Comparison of ENCODE assay signal across 8 cellular contexts in the genomic region with DNA sequence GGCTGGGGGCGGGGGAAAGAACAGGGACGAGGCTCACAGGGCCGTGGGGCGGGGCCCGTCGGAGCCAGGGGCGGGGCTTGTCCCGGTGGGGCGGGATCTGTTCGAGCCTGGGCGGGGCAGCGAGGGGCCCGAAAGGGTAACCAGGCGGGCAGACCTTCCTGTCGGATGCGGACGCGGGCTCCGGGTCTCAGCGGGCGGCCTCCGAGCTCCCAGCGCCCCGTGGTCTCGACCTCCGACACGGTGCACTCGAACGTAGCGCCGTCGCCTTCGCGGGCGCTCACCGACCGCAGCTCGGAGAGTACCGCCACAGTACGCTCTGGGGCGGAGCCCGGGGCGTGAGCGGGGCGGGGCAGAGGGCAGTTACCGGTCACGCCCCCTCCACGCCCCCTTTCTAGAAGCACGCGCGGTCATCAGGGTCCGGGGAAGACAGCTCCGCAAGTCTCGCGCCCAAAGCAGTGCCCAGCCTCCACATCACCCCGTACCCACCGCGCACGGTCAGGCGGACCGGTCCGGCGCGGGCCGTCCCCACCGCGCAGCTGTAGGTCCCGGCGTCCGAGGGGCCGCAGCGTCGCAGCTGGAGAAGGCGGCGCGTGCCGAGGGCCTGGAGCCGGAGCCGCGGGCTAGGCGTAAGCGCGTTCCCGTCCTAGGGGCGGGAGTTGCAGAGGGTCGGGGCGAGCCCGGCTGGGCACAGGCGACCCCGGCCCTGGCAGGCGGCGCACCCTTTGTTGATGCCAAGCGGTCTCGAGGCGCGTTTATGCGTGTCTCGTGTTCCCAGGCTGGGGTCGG. TPM values are rescaled to one million over a fixed set of nuclear protein-coding genes. Genes with fewer than 3 reads are reported as not detected.
A peak's percentile ranks its signal among the peaks of the same experiment; 100 is the strongest.
DNase-seq lines count a peak whose midpoint lies in the region; ATAC-seq and TF ChIP-seq lines count a peak whose summit lies in the region.

No MANE protein-coding gene starts in this region.

- peaks cover 0 to 6% (median 0%) of the 10 kb centered on the region in 7 donors for H3K9me3 Mint-ChIP-seq in CD4-positive, CD25-positive, alpha-beta regulatory T cell
- no peaks in the 10 kb centered on the region for H3K9me3 Mint-ChIP-seq in activated T-helper 1 cell treated with anti-CD3 and anti-CD28 coated beads, Interleukin-12 subunit alpha, Interleukin-12 subunit beta, Interleukin-2, Interleukin-4 antibody, amounts not matched to agents 30 ng/mL and 10 ng/mL and 1 ng/mL, durations not matched to agents 14 hours and 24 hours and 36 hours
- H3K9me3 Mint-ChIP-seq in naive thymus-derived CD8-positive, alpha-beta T cell, result no peaks in the 10 kb centered on the region

- H3K4me3 Mint-ChIP-seq in CD4-positive, CD25-positive, alpha-beta regulatory T cell, result peak overlapping the region; percentile 71 to 84 (median 78)
- H3K4me3 Mint-ChIP-seq in activated T-helper 1 cell treated with anti-CD3 and anti-CD28 coated beads, Interleukin-12 subunit alpha, Interleukin-12 subunit beta, Interleukin-2, Interleukin-4 antibody, amounts not matched to agents 30 ng/mL and 10 ng/mL and 1 ng/mL, durations not matched to agents 14 hours and 24 hours and 36 hours, result peak overlapping the region; percentile 84
- H3K4me3 Mint-ChIP-seq in naive thymus-derived CD8-positive, alpha-beta T cell, result peak overlapping the region; percentile 69 to 90 (median 77)

- no peak overlapping the region for H3K27ac ChIP-seq in CD4-positive, CD25-positive, alpha-beta regulatory T cell (ENCODE audit: insufficient read depth, low read length, poor library complexity, severe bottlenecking)

- H3K4me1 Mint-ChIP-seq in CD4-positive, CD25-positive, alpha-beta regulatory T cell, result peaks cover 0 to 18% (median 2%) of the 10 kb centered on the region in 4 donors
- no peaks in the 10 kb centered on the region for H3K4me1 Mint-ChIP-seq in activated T-helper 1 cell treated with anti-CD3 and anti-CD28 coated beads, Interleukin-12 subunit alpha, Interleukin-12 subunit beta, Interleukin-2, Interleukin-4 antibody, amounts not matched to agents 30 ng/mL and 10 ng/mL and 1 ng/mL, durations not matched to agents 14 hours and 24 hours and 36 hours (ENCODE audit: low read depth)
- peaks cover 7 to 16% (median 11%) of the 10 kb centered on the region in 4 donors for H3K4me1 Mint-ChIP-seq in naive thymus-derived CD8-positive, alpha-beta T cell

- DNase-seq in CD4-positive, CD25-positive, alpha-beta regulatory T cell, result peak; percentile 65 to 73 (median 72)
- DNase-seq in OCI-M2 (lab: John Stamatoyannopoulos, UW; ENCODE audit: unreplicated experiment) (peak; percentile 56), fibroblast of mammary gland (ENCODE audit: low read depth) (peak; percentile 65)
- peak; percentile 80 for DNase-seq in activated T-helper 1 cell treated with anti-CD3 and anti-CD28 coated beads, Interleukin-12 subunit alpha, Interleukin-12 subunit beta, Interleukin-2, Interleukin-4 antibody, amounts not matched to agents 30 ng/mL and 10 ng/mL and 1 ng/mL, durations not matched to agents 14 hours and 24 hours and 36 hours (ENCODE audit: low spot score)
- peak; percentile 67 to 82 (median 77) for DNase-seq in naive thymus-derived CD8-positive, alpha-beta T cell
- DNase-seq in stimulated activated CD8-positive, alpha-beta memory T cell treated with anti-CD3 and anti-CD28 coated beads, Interleukin-7, amount 100 ng/mL, for 48 hours (ENCODE audit: extremely low read depth in 1 of 2, low read depth in 1 of 2), result peak; percentile 57 to 73

- no peak overlapping the region for H3K27ac Mint-ChIP-seq in CD4-positive, CD25-positive, alpha-beta regulatory T cell
- no peak overlapping the region for H3K27ac Mint-ChIP-seq in activated T-helper 1 cell treated with anti-CD3 and anti-CD28 coated beads, Interleukin-12 subunit alpha, Interleukin-12 subunit beta, Interleukin-2, Interleukin-4 antibody, amounts not matched to agents 30 ng/mL and 10 ng/mL and 1 ng/mL, durations not matched to agents 14 hours and 24 hours and 36 hours
- peak overlapping the region in 1 of 10 donors; percentile 43 for H3K27ac Mint-ChIP-seq in naive thymus-derived CD8-positive, alpha-beta T cell

- no peaks in the 10 kb centered on the region for H3K36me3 ChIP-seq in CD4-positive, CD25-positive, alpha-beta regulatory T cell (ENCODE audit: control insufficient read depth, insufficient read depth, low read length)

- POLR2A ChIA-PET in naive thymus-derived CD8-positive, alpha-beta T cell (lab: Charles Lee), result interaction anchor here (0.9 to 1.5 kb wide), 2 partner anchors 50 to 54 kb away, joined by 3 to 4 read pairs; partner anchors contain the start of gene GMPPA

- peak; percentile 79 to 82 for ATAC-seq in CD4-positive, CD25-positive, alpha-beta regulatory T cell (ENCODE audit: low read depth in 2 of 2)
- ATAC-seq in GM19455 (IDR thresholded peaks at IDR 0.05; ENCODE audit: unreplicated experiment) (peak; percentile 89), HG03558 (IDR thresholded peaks at IDR 0.05; ENCODE audit: extremely low read depth, unreplicated experiment) (peak; percentile 76)
- ATAC-seq in naive thymus-derived CD8-positive, alpha-beta T cell, result peak; percentile 92

- no peak for TF ChIP-seq CTCF in fibroblast of mammary gland (conservative IDR thresholded peaks at IDR 0.05; ENCODE audit: control insufficient read depth, insufficient read depth, low read depth, low read length)

- intact Hi-C loops in activated T-helper 1 cell treated with anti-CD3 and anti-CD28 coated beads, Interleukin-12 subunit alpha, Interleukin-12 subunit beta, Interleukin-2, Interleukin-4 antibody, amounts not matched to agents 30 ng/mL and 10 ng/mL and 1 ng/mL, durations not matched to agents 14 hours and 24 hours and 36 hours (cut with micrococcal nuclease), result loop anchor here (1.0 kb wide), 4 partner anchors 8 to 164 kb away; partner anchors contain the start of genes GMPPA, STK11IP and TMEM198

- no peak overlapping the region for H3K4me3 ChIP-seq in CD4-positive, CD25-positive, alpha-beta regulatory T cell (ENCODE audit: low read depth, low read length)
- H3K4me3 ChIP-seq in fibroblast of mammary gland (ENCODE audit: control insufficient read depth, low read depth, low read length), result peak overlapping the region; percentile 55

- H3K4me1 ChIP-seq in CD4-positive, CD25-positive, alpha-beta regulatory T cell (ENCODE audit: control insufficient read depth, insufficient read depth, low read length, poor library complexity, severe bottlenecking), result peaks cover 18% of the 10 kb centered on the region

- H3K36me3 Mint-ChIP-seq in CD4-positive, CD25-positive, alpha-beta regulatory T cell, result no peaks in the 10 kb centered on the region
- H3K36me3 Mint-ChIP-seq in activated T-helper 1 cell treated with anti-CD3 and anti-CD28 coated beads, Interleukin-12 subunit alpha, Interleukin-12 subunit beta, Interleukin-2, Interleukin-4 antibody, amounts not matched to agents 30 ng/mL and 10 ng/mL and 1 ng/mL, durations not matched to agents 14 hours and 24 hours and 36 hours (ENCODE audit: low read depth), result no peaks in the 10 kb centered on the region
- H3K36me3 Mint-ChIP-seq in naive thymus-derived CD8-positive, alpha-beta T cell, result no peaks in the 10 kb centered on the region

- H3K27me3 Mint-ChIP-seq in CD4-positive, CD25-positive, alpha-beta regulatory T cell, result peaks cover 48% of the 10 kb centered on the region
- H3K27me3 Mint-ChIP-seq in activated T-helper 1 cell treated with anti-CD3 and anti-CD28 coated beads, Interleukin-12 subunit alpha, Interleukin-12 subunit beta, Interleukin-2, Interleukin-4 antibody, amounts not matched to agents 30 ng/mL and 10 ng/mL and 1 ng/mL, durations not matched to agents 14 hours and 24 hours and 36 hours (ENCODE audit: insufficient read depth), result peaks cover 27% of the 10 kb centered on the region
- H3K27me3 Mint-ChIP-seq in naive thymus-derived CD8-positive, alpha-beta T cell, result peaks cover 23 to 62% (median 36%) of the 10 kb centered on the region in 5 donors

- H3K27me3 ChIP-seq in CD4-positive, CD25-positive, alpha-beta regulatory T cell (ENCODE audit: control insufficient read depth, insufficient read depth, low read length), result peaks cover 13% of the 10 kb centered on the region

- H3K9me3 ChIP-seq in CD4-positive, CD25-positive, alpha-beta regulatory T cell (ENCODE audit: control insufficient read depth in 2 of 2, low read length in 2 of 2), result no peaks in the 10 kb centered on the region

RNA-seq across cellular contexts. Expression of gene TMEM198, which starts 8.7 kb away (rescaled TPM):
- 0.62 TPM for total RNA-seq in CD4-positive, CD25-positive, alpha-beta regulatory T cell
- not detected for polyA plus RNA-seq in CD4-positive, CD25-positive, alpha-beta regulatory T cell
- 2.9 and 3.3 TPM in 2 replicates for total RNA-seq in activated T-helper 1 cell treated with anti-CD3 and anti-CD28 coated beads, Interleukin-12 subunit alpha, Interleukin-12 subunit beta, Interleukin-2, Interleukin-4 antibody, amounts not matched to agents 30 ng/mL and 10 ng/mL and 1 ng/mL, durations not matched to agents 14 hours and 24 hours and 36 hours
- total RNA-seq in naive thymus-derived CD8-positive, alpha-beta T cell, result under 1 TPM; 0.36 to 0.49 TPM
- polyA plus RNA-seq in naive thymus-derived CD8-positive, alpha-beta T cell, result under 1 TPM in 1 of 3 donors, not detected in 2; 0.21 TPM

RNA-seq across cellular contexts. Expression of gene CHPF, which starts 9.0 kb away (rescaled TPM):
- total RNA-seq in CD4-positive, CD25-positive, alpha-beta regulatory T cell, result 4.5 TPM
- 1 to 10 TPM; 3.0 to 6.6 (median 4.4) TPM for polyA plus RNA-seq in CD4-positive, CD25-positive, alpha-beta regulatory T cell
- 41.3 and 43.4 TPM in 2 replicates for total RNA-seq in activated T-helper 1 cell treated with anti-CD3 and anti-CD28 coated beads, Interleukin-12 subunit alpha, Interleukin-12 subunit beta, Interleukin-2, Interleukin-4 antibody, amounts not matched to agents 30 ng/mL and 10 ng/mL and 1 ng/mL, durations not matched to agents 14 hours and 24 hours and 36 hours
- 1 to 10 TPM; 3.7 to 3.8 TPM for total RNA-seq in naive thymus-derived CD8-positive, alpha-beta T cell
- 1 to 10 TPM; 3.8 to 4.2 (median 4.2) TPM for polyA plus RNA-seq in naive thymus-derived CD8-positive, alpha-beta T cell

RNA-seq across cellular contexts. Expression of gene OBSL1, which starts 18.8 kb away (rescaled TPM):
- 0.57 TPM for total RNA-seq in CD4-positive, CD25-positive, alpha-beta regulatory T cell
- not detected for polyA plus RNA-seq in CD4-positive, CD25-positive, alpha-beta regulatory T cell
- 0.21 and 0.24 TPM in 2 replicates for total RNA-seq in activated T-helper 1 cell treated with anti-CD3 and anti-CD28 coated beads, Interleukin-12 subunit alpha, Interleukin-12 subunit beta, Interleukin-2, Interleukin-4 antibody, amounts not matched to agents 30 ng/mL and 10 ng/mL and 1 ng/mL, durations not matched to agents 14 hours and 24 hours and 36 hours
- 1 to 10 TPM in 1 of 2 experiments, under 1 TPM in 1; 0.96 to 1.1 TPM for total RNA-seq in naive thymus-derived CD8-positive, alpha-beta T cell
- polyA plus RNA-seq in naive thymus-derived CD8-positive, alpha-beta T cell, result not detected

RNA-seq across cellular contexts. Expression of gene INHA, which starts 19.5 kb away (rescaled TPM):
- total RNA-seq in CD4-positive, CD25-positive, alpha-beta regulatory T cell, result not detected
- polyA plus RNA-seq in CD4-positive, CD25-positive, alpha-beta regulatory T cell, result not detected
- not detected in 2 replicates for total RNA-seq in activated T-helper 1 cell treated with anti-CD3 and anti-CD28 coated beads, Interleukin-12 subunit alpha, Interleukin-12 subunit beta, Interleukin-2, Interleukin-4 antibody, amounts not matched to agents 30 ng/mL and 10 ng/mL and 1 ng/mL, durations not matched to agents 14 hours and 24 hours and 36 hours
- total RNA-seq in naive thymus-derived CD8-positive, alpha-beta T cell, result not detected
- polyA plus RNA-seq in naive thymus-derived CD8-positive, alpha-beta T cell, result not detected

RNA-seq across cellular contexts. Expression of gene ASIC4, which starts 38.3 kb away (rescaled TPM):
- total RNA-seq in CD4-positive, CD25-positive, alpha-beta regulatory T cell, result 0.12 TPM
- not detected for polyA plus RNA-seq in CD4-positive, CD25-positive, alpha-beta regulatory T cell
- 0.08 TPM in 1 of 2 replicates, not detected in the other for total RNA-seq in activated T-helper 1 cell treated with anti-CD3 and anti-CD28 coated beads, Interleukin-12 subunit alpha, Interleukin-12 subunit beta, Interleukin-2, Interleukin-4 antibody, amounts not matched to agents 30 ng/mL and 10 ng/mL and 1 ng/mL, durations not matched to agents 14 hours and 24 hours and 36 hours
- total RNA-seq in naive thymus-derived CD8-positive, alpha-beta T cell, result under 1 TPM; 0.21 to 0.30 TPM
- polyA plus RNA-seq in naive thymus-derived CD8-positive, alpha-beta T cell, result not detected
